2 cellular contexts compared by ENCODE assay signal in genomic region chr6:163839296-163839695, GRCh38.
TF ChIP-seq lines count a peak whose summit lies in the region.

No MANE protein-coding gene starts in this region.

TF ChIP-seq in IMR-90, 13 proteins besides CTCF, POLR2A, EP300 and RAD21 (continued from another document):
- TF ChIP-seq CHD1 (IDR thresholded peaks at IDR 0.05; ENCODE audit: low read depth, low read length) (no peak), FOS (IDR thresholded peaks at IDR 0.05; ENCODE audit: low read depth, low read length) (no peak), CEBPB (IDR thresholded peaks at IDR 0.05; ENCODE audit: low read depth, low read length) (no peak), BHLHE40 (IDR thresholded peaks at IDR 0.05; ENCODE audit: low read depth, low read length) (no peak), RCOR1 (IDR thresholded peaks at IDR 0.05; ENCODE audit: insufficient replicate concordance, low read length) (no peak), MAFK (IDR thresholded peaks at IDR 0.05; ENCODE audit: low read depth, low read length) (no peak)

TF ChIP-seq in K562, 482 proteins besides CTCF, POLR2A, EP300 and RAD21:
- peak; percentile 43; the same call in 1 of the 2 replicates for TF ChIP-seq ZBTB7A (IDR thresholded peaks at IDR 0.05; ENCODE audit: borderline replicate concordance, control insufficient read depth, low read depth, low read length)
- no peak for TF ChIP-seq ZNF766 (CRISPR knock-in tag; conservative IDR thresholded peaks at IDR 0.05)
TF ChIP-seq in K562: peak in this region for 1.
